9 cellular contexts compared by ENCODE assay signal in genomic region chr6:34912715-34913464, GRCh38. TPM values are rescaled to one million over a fixed set of nuclear protein-coding genes. Genes with fewer than 3 reads are reported as not detected.
DNase-seq lines count a peak whose midpoint lies in the region; ATAC-seq, FAIRE-seq and TF ChIP-seq lines count a peak whose summit lies in the region.
"Had no signal": no experiment of that assay in that cellular context is flagged by ENCODE, and none has a peak within 500 bp of the region (broad histone marks: within the 10 kb centered on the region; RNA-seq: fewer than 3 reads in every experiment).

No MANE protein-coding gene starts in this region.

- POLR2A ChIA-PET in BJ (lab: Charles Lee) = no interaction called here

- H3K9ac ChIP-seq in OCI-LY3 (ENCODE audit: low read length) = no peak overlapping the region

- no peaks in the 10 kb centered on the region; the same call in 1 of the 2 replicates for H3K79me2 ChIP-seq in OCI-LY3 (ENCODE audit: low read length)

- H3K4me3 ChIP-seq in BJ (ENCODE audit: low read depth, low read length) (no peak overlapping the region), OCI-LY3 (ENCODE audit: low read length) (no peak overlapping the region)
- H3K4me3 ChIP-seq in effector memory CD4-positive, alpha-beta T cell (ENCODE audit: insufficient read depth, low read depth, low read length, poor library complexity, severe bottlenecking) = peak overlapping the region; percentile 18

- 0 out of 2 replicates have a peak overlapping the region, but pooled peaks have one; percentile 3 for H3K4me2 ChIP-seq in OCI-LY3 (ENCODE audit: low read length)

- H3K4me1 ChIP-seq in OCI-LY3 (ENCODE audit: low read length) = peaks cover 14% of the 10 kb centered on the region
- H3K4me1 ChIP-seq in effector memory CD4-positive, alpha-beta T cell (ENCODE audit: control insufficient read depth, insufficient read depth, low read length, poor library complexity, severe bottlenecking) = peaks cover 10% of the 10 kb centered on the region

- no peaks in the 10 kb centered on the region for H4K20me1 ChIP-seq in OCI-LY3 (ENCODE audit: insufficient read depth, low read length)

- CTCF ChIA-PET in BJ (lab: Yijun Ruan, JAX) = interaction anchor here (1.9 kb wide), 1 partner anchor 15 kb away, joined by 6 read pairs; no protein-coding TSS in a partner anchor

- no peak overlapping the region for H2AFZ ChIP-seq in OCI-LY3 (ENCODE audit: low read depth, low read length)

- peak; percentile 26 for DNase-seq in BJ (ENCODE audit: low read depth)
- DNase-seq in effector memory CD4-positive, alpha-beta T cell = no peak
- DNase-seq in urothelium cell line (ENCODE audit: low spot score) = peak; percentile 71
- no peak for DNase-seq in midbrain (lab: John Stamatoyannopoulos, UW)
- DNase-seq in Ammon's horn (ENCODE audit: low spot score) = no peak

- ATAC-seq in GM21447 (IDR thresholded peaks at IDR 0.05; ENCODE audit: unreplicated experiment) (peak; percentile 90), HG02840 (IDR thresholded peaks at IDR 0.05; ENCODE audit: low FRiP score, unreplicated experiment) (no peak)

- H3K36me3 ChIP-seq in BJ (ENCODE audit: control insufficient read depth, insufficient read depth, low read length) = no peaks in the 10 kb centered on the region
- H3K36me3 ChIP-seq in OCI-LY3 (replicated peaks; ENCODE audit: low read depth, low read length) = no peaks in the 10 kb centered on the region
- no peaks in the 10 kb centered on the region for H3K36me3 ChIP-seq in effector memory CD4-positive, alpha-beta T cell (ENCODE audit: control insufficient read depth, insufficient read depth, low read length)

- H3K27ac ChIP-seq in OCI-LY3 (ENCODE audit: low read length) = no peak overlapping the region
- no peak overlapping the region for H3K27ac ChIP-seq in effector memory CD4-positive, alpha-beta T cell (ENCODE audit: insufficient read depth, low read length, poor library complexity, severe bottlenecking)

- no peak for FAIRE-seq in urothelium cell line (lab: Jason Lieb, UNC)
- FAIRE-seq: endometrium had no signal

- TF ChIP-seq CTCF in BJ (IDR thresholded peaks at IDR 0.05; ENCODE audit: insufficient read depth, low read depth, low read length) = no peak
- TF ChIP-seq CTCF in OCI-LY3 (IDR thresholded peaks at IDR 0.05; ENCODE audit: low read depth, low read length) = no peak

- H3K27me3 ChIP-seq in BJ (ENCODE audit: control insufficient read depth, insufficient read depth, low read length) = no peaks in the 10 kb centered on the region
- no peaks in the 10 kb centered on the region for H3K27me3 ChIP-seq in OCI-LY3 (ENCODE audit: low read depth, low read length)
- no peaks in the 10 kb centered on the region for H3K27me3 ChIP-seq in effector memory CD4-positive, alpha-beta T cell (replicated peaks; ENCODE audit: control insufficient read depth, insufficient read depth, low read length, poor library complexity, severe bottlenecking)

- no peaks in the 10 kb centered on the region for H3K9me3 ChIP-seq in OCI-LY3 (ENCODE audit: insufficient read depth, low read length)
- H3K9me3 ChIP-seq in effector memory CD4-positive, alpha-beta T cell (ENCODE audit: control insufficient read depth, low read length) = no peaks in the 10 kb centered on the region

RNA-seq across cellular contexts. Expression of gene ANKS1A, which starts 23.8 kb away (rescaled TPM):
- 3.1 and 4.2 TPM in 2 replicates for polyA plus RNA-seq in BJ (2011; rRNA removed)
- 6.3 and 8.2 TPM in 2 replicates for polyA minus RNA-seq in BJ (2011; rRNA and poly(A)+ RNA removed)

RNA-seq across cellular contexts. Expression of gene TAF11, which starts 25.0 kb away (rescaled TPM):
- 15.2 and 24.7 TPM in 2 replicates for polyA plus RNA-seq in BJ (2011; rRNA removed)
- 6.3 and 6.8 TPM in 2 replicates for polyA minus RNA-seq in BJ (2011; rRNA and poly(A)+ RNA removed)

Comparison
In these comparisons a context has a peak if more than half of its experiments do, and no peak if none do; other contexts are left out.
1. DNase-seq: peak in BJ (single experiment) and urothelium cell line (single experiment); none in effector memory CD4-positive, alpha-beta T cell (0 of 3), midbrain (single experiment) and Ammon's horn (single experiment).